In the genomic region with DNA sequence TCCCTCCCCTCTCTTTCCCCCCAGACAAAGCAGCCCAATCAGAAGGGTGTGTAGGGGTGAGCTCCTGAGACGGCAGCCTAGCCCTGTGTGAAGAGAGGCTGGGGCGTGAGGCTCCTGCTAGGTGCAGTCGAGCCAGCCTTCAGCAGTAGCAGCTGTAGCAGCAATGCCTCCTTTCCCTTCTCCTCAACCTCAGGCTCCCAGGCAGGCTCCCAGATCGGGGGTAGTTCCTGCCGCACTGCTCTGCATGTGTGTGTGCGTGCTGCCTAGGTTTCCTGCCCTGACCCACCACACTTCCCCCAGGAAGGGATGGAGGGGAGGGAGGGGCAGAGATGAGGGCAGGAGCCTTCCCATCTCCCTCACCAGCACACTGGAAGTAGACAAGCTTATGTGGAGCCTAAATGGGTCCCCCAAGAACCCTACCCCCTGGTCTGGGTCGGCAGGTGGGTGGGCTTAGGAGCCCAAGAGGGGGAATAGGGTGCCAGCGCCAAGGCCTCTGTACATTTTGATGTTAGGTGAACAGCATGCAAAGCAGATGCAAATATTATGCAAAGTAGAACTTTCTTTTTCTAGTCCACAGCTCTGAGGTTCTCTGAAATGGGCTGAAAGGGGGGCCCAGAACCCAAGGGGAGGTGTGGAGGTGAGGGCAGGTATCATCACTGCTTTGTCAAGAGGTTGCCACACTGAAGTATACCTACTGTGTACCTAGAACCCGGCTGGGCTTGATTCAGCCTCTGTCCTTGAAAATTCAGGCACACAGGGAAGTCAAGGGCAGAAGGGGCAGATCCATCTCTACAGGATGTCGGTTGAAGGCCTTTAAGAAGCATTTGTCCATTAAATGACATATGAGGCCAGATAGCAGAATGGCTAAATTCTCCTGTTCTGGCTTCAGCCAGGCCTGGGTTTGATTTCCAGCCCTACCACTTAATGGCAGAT, we compare ENCODE assay signal across 19 cellular contexts. TPM values are rescaled to one million over a fixed set of nuclear protein-coding genes. Genes with fewer than 3 reads are reported as not detected.
DNase-seq lines count a peak whose midpoint lies in the region; ATAC-seq and TF ChIP-seq lines count a peak whose summit lies in the region.
"Had no signal": no experiment of that assay in that cellular context is flagged by ENCODE, and none has a peak within 500 bp of the region (broad histone marks: within the 10 kb centered on the region; RNA-seq: fewer than 3 reads in every experiment).

No MANE protein-coding gene starts in this region.

- TF ChIP-seq CTCF in dorsolateral prefrontal cortex (IDR thresholded peaks at IDR 0.05 in 54 of 56, conservative IDR thresholded peaks at IDR 0.05 in 2 of 56; ENCODE audit: low read depth in 1 of 56, partially characterized antibody in 56 of 56): no peak
- TF ChIP-seq CTCF in osteoblast (IDR thresholded peaks at IDR 0.05; ENCODE audit: extremely low read depth, low read depth, low read length): no peak

- peaks cover 3% of the 10 kb centered on the region for H3K36me3 Mint-ChIP-seq in CD4-positive, CD25-positive, alpha-beta regulatory T cell
- H3K36me3 Mint-ChIP-seq in activated naive CD4-positive, alpha-beta T cell treated with anti-CD3 and anti-CD28 coated beads, Interleukin-2, amount 10 ng/mL, durations not matched to agents 7 days and 5 days: no peaks in the 10 kb centered on the region

- H3K4me1 ChIP-seq in CD4-positive, CD25-positive, alpha-beta regulatory T cell (ENCODE audit: control insufficient read depth, insufficient read depth, low read length, poor library complexity, severe bottlenecking): peaks cover 17% of the 10 kb centered on the region
- H3K4me1 ChIP-seq in Karpas-422 (ENCODE audit: low read length): peaks cover 39% of the 10 kb centered on the region
- H3K4me1 ChIP-seq in osteoblast (ENCODE audit: insufficient read depth, low read length): peaks cover 20% of the 10 kb centered on the region

- H3K4me1 Mint-ChIP-seq in CD4-positive, CD25-positive, alpha-beta regulatory T cell: peaks cover 0 to 45% (median 7%) of the 10 kb centered on the region in 4 donors
- H3K4me1 Mint-ChIP-seq in activated naive CD4-positive, alpha-beta T cell treated with anti-CD3 and anti-CD28 coated beads, Interleukin-2, amount 10 ng/mL, durations not matched to agents 7 days and 5 days: peaks cover 20% of the 10 kb centered on the region

- H3K9me3 Mint-ChIP-seq in CD4-positive, CD25-positive, alpha-beta regulatory T cell: peaks cover 0 to 6% (median 0%) of the 10 kb centered on the region in 7 donors
- no peaks in the 10 kb centered on the region for H3K9me3 Mint-ChIP-seq in activated naive CD4-positive, alpha-beta T cell treated with anti-CD3 and anti-CD28 coated beads, Interleukin-2, amount 10 ng/mL, durations not matched to agents 7 days and 5 days

- intact Hi-C loops in dorsolateral prefrontal cortex (cut with DNase I): no loop called here

- H3K4me3 Mint-ChIP-seq in CD4-positive, CD25-positive, alpha-beta regulatory T cell: no peak overlapping the region
- H3K4me3 Mint-ChIP-seq in activated naive CD4-positive, alpha-beta T cell treated with anti-CD3 and anti-CD28 coated beads, Interleukin-2, amount 10 ng/mL, durations not matched to agents 7 days and 5 days: no peak overlapping the region

- no peaks in the 10 kb centered on the region for H3K9me2 ChIP-seq in Karpas-422 (replicated peaks; ENCODE audit: insufficient read depth, low read length)
- H3K9me2 ChIP-seq: SK-N-SH had no signal

- no peak overlapping the region for H2AFZ ChIP-seq in Karpas-422 (ENCODE audit: low read length)
- no peak overlapping the region for H2AFZ ChIP-seq in osteoblast (ENCODE audit: low read length)
- H2AFZ ChIP-seq: GM23248 had no signal

- H3K36me3 ChIP-seq in CD4-positive, CD25-positive, alpha-beta regulatory T cell (ENCODE audit: control insufficient read depth, insufficient read depth, low read length): no peaks in the 10 kb centered on the region
- H3K36me3 ChIP-seq in Karpas-422 (ENCODE audit: insufficient read depth, low read length) (no peaks in the 10 kb centered on the region), osteoblast (ENCODE audit: insufficient read depth, low read length) (no peaks in the 10 kb centered on the region)
- H3K36me3 ChIP-seq: gastrocnemius medialis, lower lobe of right lung had no signal

- H3K27me3 ChIP-seq in CD4-positive, CD25-positive, alpha-beta regulatory T cell (ENCODE audit: control insufficient read depth, insufficient read depth, low read length): peaks cover under 1% of the 10 kb centered on the region
- H3K27me3 ChIP-seq in Karpas-422 (ENCODE audit: low read length): no peaks in the 10 kb centered on the region
- H3K27me3 ChIP-seq in dorsolateral prefrontal cortex: no peaks in the 10 kb centered on the region
- H3K27me3 ChIP-seq in osteoblast (ENCODE audit: insufficient read depth, low read length): no peaks in the 10 kb centered on the region

- DNase-seq in CD4-positive, CD25-positive, alpha-beta regulatory T cell: no peak
- peak; percentile 54 for DNase-seq in Karpas-422
- DNase-seq in dorsolateral prefrontal cortex: no peak
- peak; percentile 57 for DNase-seq in osteoblast (ENCODE audit: insufficient read length, low spot score, missing footprints)
- DNase-seq in effector CD8-positive, alpha-beta T cell (lab: John Stamatoyannopoulos, UW): no peak
- no peak for DNase-seq in activated naive CD4-positive, alpha-beta T cell treated with anti-CD3 and anti-CD28 coated beads, Interleukin-2, amount 10 ng/mL, durations not matched to agents 7 days and 5 days
- no peak for DNase-seq in activated CD4-positive, alpha-beta T cell treated with anti-CD3 and anti-CD28 coated beads, Interleukin-2, amount 50 U/mL, for 48 hours
- DNase-seq: activated CD4-positive, alpha-beta T cell treated with anti-CD3 and anti-CD28 coated beads for 4 hours; activated CD8-positive, alpha-beta memory T cell treated with anti-CD3 and anti-CD28 coated beads, Interleukin-2, amount 50 U/mL, for 48 hours; Caco-2; gastrocnemius medialis; GM23248; lower lobe of right lung; NCI-H1436; SK-N-SH; stimulated activated naive CD4-positive, alpha-beta T cell treated with Interleukin-2 at 50 U/mL for 16 hours had no signal

- H3K4me3 ChIP-seq in CD4-positive, CD25-positive, alpha-beta regulatory T cell (ENCODE audit: low read depth, low read length): no peak overlapping the region
- H3K4me3 ChIP-seq in Karpas-422 (ENCODE audit: low read length): no peak overlapping the region
- no peak overlapping the region for H3K4me3 ChIP-seq in dorsolateral prefrontal cortex
- H3K4me3 ChIP-seq in osteoblast (ENCODE audit: insufficient read depth, low read length): no peak overlapping the region
- H3K4me3 ChIP-seq: gastrocnemius medialis, GM23248, lower lobe of right lung had no signal

- no peak overlapping the region for H3K9ac ChIP-seq in Karpas-422 (ENCODE audit: low read length)
- H3K9ac ChIP-seq: GM23248, KMS-11, SK-N-SH had no signal

- no peak for ATAC-seq in CD4-positive, CD25-positive, alpha-beta regulatory T cell (ENCODE audit: low read depth in 2 of 2)
- ATAC-seq in HG02623 (IDR thresholded peaks at IDR 0.05; ENCODE audit: unreplicated experiment): no peak
- ATAC-seq: gastrocnemius medialis, lower lobe of right lung had no signal

- H3K27ac ChIP-seq in CD4-positive, CD25-positive, alpha-beta regulatory T cell (ENCODE audit: insufficient read depth, low read length, poor library complexity, severe bottlenecking): no peak overlapping the region
- no peak overlapping the region for H3K27ac ChIP-seq in Karpas-422 (ENCODE audit: low read length)
- H3K27ac ChIP-seq in dorsolateral prefrontal cortex: peak overlapping the region in 34 of 59 donors; percentile 4 to 94 (median 40)
- H3K27ac ChIP-seq in osteoblast (ENCODE audit: low read depth, low read length): no peak overlapping the region
- H3K27ac ChIP-seq: epithelial cell of prostate, gastrocnemius medialis, GM23248, KMS-11, lower lobe of right lung had no signal

- peaks cover 39% of the 10 kb centered on the region for H3K27me3 Mint-ChIP-seq in CD4-positive, CD25-positive, alpha-beta regulatory T cell
- H3K27me3 Mint-ChIP-seq in activated naive CD4-positive, alpha-beta T cell treated with anti-CD3 and anti-CD28 coated beads, Interleukin-2, amount 10 ng/mL, durations not matched to agents 7 days and 5 days: peaks cover 85% of the 10 kb centered on the region

- CTCF ChIA-PET in activated naive CD4-positive, alpha-beta T cell treated with anti-CD3 and anti-CD28 coated beads, Interleukin-2, amount 10 ng/mL, durations not matched to agents 7 days and 5 days (lab: Charles Lee): no interaction called here

- H4K20me1 ChIP-seq in Karpas-422 (ENCODE audit: insufficient read depth, low read depth, low read length): no peaks in the 10 kb centered on the region
- H4K20me1 ChIP-seq in osteoblast (ENCODE audit: insufficient read depth, low read length): no peaks in the 10 kb centered on the region

- H3K9me3 ChIP-seq in CD4-positive, CD25-positive, alpha-beta regulatory T cell (ENCODE audit: control insufficient read depth in 2 of 2, low read length in 2 of 2): no peaks in the 10 kb centered on the region
- no peaks in the 10 kb centered on the region for H3K9me3 ChIP-seq in Karpas-422 (ENCODE audit: low read length)
- peaks cover 3% of the 10 kb centered on the region for H3K9me3 ChIP-seq in osteoblast (ENCODE audit: low read depth, low read length)
- H3K9me3 ChIP-seq: Caco-2, gastrocnemius medialis, lower lobe of right lung, SK-N-SH had no signal

- peak overlapping the region; percentile 30 for H3K4me2 ChIP-seq in Karpas-422 (ENCODE audit: low read depth, low read length, poor library complexity, severe bottlenecking)
- H3K4me2 ChIP-seq in osteoblast (ENCODE audit: insufficient read depth, low read length): no peak overlapping the region
- H3K4me2 ChIP-seq: KMS-11, SK-N-SH had no signal

- H3K27ac Mint-ChIP-seq in CD4-positive, CD25-positive, alpha-beta regulatory T cell: peak overlapping the region in 2 of 3 donors; percentile 25 to 47
- H3K27ac Mint-ChIP-seq in activated naive CD4-positive, alpha-beta T cell treated with anti-CD3 and anti-CD28 coated beads, Interleukin-2, amount 10 ng/mL, durations not matched to agents 7 days and 5 days: no peak overlapping the region

- H3K79me2 ChIP-seq in Karpas-422 (ENCODE audit: low read length): no peaks in the 10 kb centered on the region
- no peaks in the 10 kb centered on the region for H3K79me2 ChIP-seq in osteoblast (ENCODE audit: insufficient read depth, low read length)

RNA-seq across cellular contexts. Expression of gene CXXC5, which starts 57.8 kb away (rescaled TPM):
- 4.6 TPM for total RNA-seq in CD4-positive, CD25-positive, alpha-beta regulatory T cell
- polyA plus RNA-seq in CD4-positive, CD25-positive, alpha-beta regulatory T cell: 10 to 100 TPM in 1 of 4 donors, 1 to 10 TPM in 3; 7.2 to 12.7 (median 8.4) TPM
- 2.8 and 2.9 TPM in 2 replicates for total RNA-seq in Karpas-422 (2014; rRNA removed; shearing (Covaris generic); ENCODE audit: low replicate concordance)
- total RNA-seq in dorsolateral prefrontal cortex (100 to 1,000 TPM in 83 of 120 experiments, 10 to 100 TPM in 37; 79.1 to 229 (median 108) TPM), osteoblast (186 and 210 TPM in 2 replicates)

Comparison
In these comparisons a context has a peak if more than half of its experiments do, and no peak if none do; other contexts are left out.
1. DNase-seq: peak in Karpas-422 (single experiment) and osteoblast (single experiment); none in CD4-positive, CD25-positive, alpha-beta regulatory T cell (0 of 3), dorsolateral prefrontal cortex (0 of 10), effector CD8-positive, alpha-beta T cell (single experiment), activated naive CD4-positive, alpha-beta T cell treated with anti-CD3 and anti-CD28 coated beads, Interleukin-2, amount 10 ng/mL, durations not matched to agents 7 days and 5 days (single experiment) and activated CD4-positive, alpha-beta T cell treated with anti-CD3 and anti-CD28 coated beads, Interleukin-2, amount 50 U/mL, for 48 hours (0 of 2).
2. H3K27ac ChIP-seq: peak in dorsolateral prefrontal cortex (34 of 59); none in CD4-positive, CD25-positive, alpha-beta regulatory T cell (single experiment), Karpas-422 (single experiment) and osteoblast (single experiment).
3. RNA of gene CXXC5, which starts 57.8 kb away (total RNA-seq): 186 to 210 TPM in osteoblast and 79.1 to 229 TPM in dorsolateral prefrontal cortex; 4.6 TPM in CD4-positive, CD25-positive, alpha-beta regulatory T cell (single experiment) and 2.8 to 2.9 TPM in Karpas-422; every median in the first group is over 10 times any median in the second.